21 cellular contexts compared by ENCODE assay signal in genomic region chr15:33140326-33140725, GRCh38.
"Had no signal": no experiment of that assay in that cellular context is flagged by ENCODE, and none has a peak within 500 bp of the region (broad histone marks: within the 10 kb centered on the region; RNA-seq: fewer than 3 reads in every experiment).

No MANE protein-coding gene starts in this region.

- DNase-seq: effector memory CD8-positive, alpha-beta T cell; esophagus squamous epithelium; foreskin fibroblast; glutamatergic neuron; immature natural killer cell; left lung; mesenchymal stem cell; midbrain; spleen; stimulated activated CD4-positive, alpha-beta T cell treated with anti-CD3 and anti-CD28 coated beads, Interleukin-15, amount 100 ng/mL, for 24 hours; stimulated activated CD4-positive, alpha-beta T cell treated with anti-CD3 and anti-CD28 coated beads, Interleukin-1b, Interleukin-23, amount 100 ng/mL, for 48 hours; stimulated activated CD4-positive, alpha-beta T cell treated with anti-CD3 and anti-CD28 coated beads, Interleukin-4, amount 100 ng/mL, for 24 hours; tibial artery; upper lobe of left lung; uterus had no signal

- H3K27ac Mint-ChIP-seq: dendritic cell treated with granulocyte-macrophage colony-stimulating factor and Interleukin-4, amounts not matched to agents 40 ng/mL and 50 ng/mL, for 4 days; effector memory CD8-positive, alpha-beta T cell; immature natural killer cell; natural killer cell treated with Interleukin-12 subunit alpha and Interleukin-12 subunit beta and Interleukin-15 and Interleukin-18, amount 100 ng/mL, for 72 hours; stimulated activated memory B cell treated with anti-CD40 and anti-IgM and Interleukin-4, amounts not matched to agents 10 μg/mL and 1 μg/mL and 100 μg/mL, for 72 hours; stimulated activated naive CD8-positive, alpha-beta T cell treated with anti-CD3 and anti-CD28 coated beads, Interleukin-15, Interleukin-2, amounts not matched to agents 100 ng/mL and 50 ng/mL, for 24 hours had no signal

- H3K9me3 Mint-ChIP-seq: dendritic cell treated with granulocyte-macrophage colony-stimulating factor and Interleukin-4, amounts not matched to agents 40 ng/mL and 50 ng/mL, for 4 days; effector memory CD8-positive, alpha-beta T cell; immature natural killer cell; natural killer cell treated with Interleukin-12 subunit alpha and Interleukin-12 subunit beta and Interleukin-15 and Interleukin-18, amount 100 ng/mL, for 72 hours; stimulated activated memory B cell treated with anti-CD40 and anti-IgM and Interleukin-4, amounts not matched to agents 10 μg/mL and 1 μg/mL and 100 μg/mL, for 72 hours; stimulated activated naive CD8-positive, alpha-beta T cell treated with anti-CD3 and anti-CD28 coated beads, Interleukin-15, Interleukin-2, amounts not matched to agents 100 ng/mL and 50 ng/mL, for 24 hours had no signal

- H3K4me1 Mint-ChIP-seq: immature natural killer cell; stimulated activated memory B cell treated with anti-CD40 and anti-IgM and Interleukin-4, amounts not matched to agents 10 μg/mL and 1 μg/mL and 100 μg/mL, for 72 hours had no signal

- H3K36me3 Mint-ChIP-seq: immature natural killer cell; natural killer cell treated with Interleukin-12 subunit alpha and Interleukin-12 subunit beta and Interleukin-15 and Interleukin-18, amount 100 ng/mL, for 72 hours; stimulated activated memory B cell treated with anti-CD40 and anti-IgM and Interleukin-4, amounts not matched to agents 10 μg/mL and 1 μg/mL and 100 μg/mL, for 72 hours had no signal

- ATAC-seq: effector memory CD8-positive, alpha-beta T cell; gastroesophageal sphincter; left lung; natural killer cell treated with Interleukin-12 subunit alpha and Interleukin-12 subunit beta and Interleukin-15 and Interleukin-18, amount 100 ng/mL, for 72 hours; sciatic nerve; stimulated activated memory B cell treated with anti-CD40 and anti-IgM and Interleukin-4, amounts not matched to agents 10 μg/mL and 1 μg/mL and 100 μg/mL, for 72 hours had no signal

- H3K4me3 Mint-ChIP-seq: dendritic cell treated with granulocyte-macrophage colony-stimulating factor and Interleukin-4, amounts not matched to agents 40 ng/mL and 50 ng/mL, for 4 days; effector memory CD8-positive, alpha-beta T cell; immature natural killer cell; natural killer cell treated with Interleukin-12 subunit alpha and Interleukin-12 subunit beta and Interleukin-15 and Interleukin-18, amount 100 ng/mL, for 72 hours; stimulated activated memory B cell treated with anti-CD40 and anti-IgM and Interleukin-4, amounts not matched to agents 10 μg/mL and 1 μg/mL and 100 μg/mL, for 72 hours; stimulated activated naive CD8-positive, alpha-beta T cell treated with anti-CD3 and anti-CD28 coated beads, Interleukin-15, Interleukin-2, amounts not matched to agents 100 ng/mL and 50 ng/mL, for 24 hours had no signal

- H3K27me3 Mint-ChIP-seq: stimulated activated naive CD8-positive, alpha-beta T cell treated with anti-CD3 and anti-CD28 coated beads, Interleukin-15, Interleukin-2, amounts not matched to agents 100 ng/mL and 50 ng/mL, for 24 hours had no signal
